Comparison of ENCODE assay signal across 23 cellular contexts in the genomic region with DNA sequence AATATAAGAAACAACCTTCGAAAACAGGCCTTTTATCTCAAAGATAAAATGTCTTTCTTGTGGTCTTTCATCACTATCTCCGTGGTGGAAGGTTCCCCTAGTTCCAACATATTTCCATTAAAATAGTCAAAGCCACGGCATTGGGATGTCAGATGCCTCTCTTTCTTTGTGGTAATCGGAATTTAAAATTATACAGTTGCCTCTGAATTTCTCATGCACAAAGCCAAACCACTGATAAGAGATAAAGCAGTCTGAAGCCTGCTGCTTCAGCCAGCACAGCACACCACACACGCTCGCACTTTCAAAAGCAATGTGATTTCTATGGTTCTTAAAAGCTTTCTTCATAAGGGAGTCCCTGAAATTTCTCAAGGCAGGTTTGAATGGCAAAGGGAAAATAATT.
"Had no signal": no experiment of that assay in that cellular context is flagged by ENCODE, and none has a peak within 500 bp of the region (broad histone marks: within the 10 kb centered on the region; RNA-seq: fewer than 3 reads in every experiment).

No MANE protein-coding gene starts in this region.

- H3K9me3 Mint-ChIP-seq: mesothelial cell of epicardium; naive B cell; natural killer cell; nephron progenitor cell; stimulated activated naive B cell treated with anti-CD40 and anti-IgM and Interleukin-4, amounts not matched to agents 10 μg/mL and 1 μg/mL and 100 μg/mL, for 72 hours; stimulated activated naive CD8-positive, alpha-beta T cell treated with anti-CD3 and anti-CD28 coated beads, Interleukin-15, Interleukin-2, amounts not matched to agents 100 ng/mL and 50 ng/mL, for 24 hours had no signal

- ATAC-seq: natural killer cell; right lobe of liver; stimulated activated naive B cell treated with anti-CD40 and anti-IgM and Interleukin-4, amounts not matched to agents 10 μg/mL and 1 μg/mL and 100 μg/mL, for 72 hours; upper lobe of right lung had no signal

- H3K36me3 ChIP-seq: left ventricle myocardium inferior, ovary, right atrium auricular region, right lobe of liver, suprapubic skin, thoracic aorta, upper lobe of right lung had no signal

- H3K27me3 Mint-ChIP-seq: progenitor cell of endocrine pancreas had no signal

- DNase-seq: islet precursor cell; left ventricle myocardium inferior; mesendoderm; naive B cell; natural killer cell; nephron progenitor cell; ovary; right lobe of liver; stimulated activated CD4-positive, alpha-beta T cell treated with anti-CD3 and anti-CD28 coated beads, Interleukin-12 subunit alpha, Interleukin-12 subunit beta, amount 100 ng/mL, for 4 hours; stimulated activated CD4-positive, alpha-beta T cell treated with anti-CD3 and anti-CD28 coated beads, Interleukin-15, amount 100 ng/mL, for 24 hours; stimulated activated CD4-positive, alpha-beta T cell treated with anti-CD3 and anti-CD28 coated beads, Interleukin-2, amount 100 ng/mL, for 24 hours; stimulated activated CD4-positive, alpha-beta T cell treated with anti-CD3 and anti-CD28 coated beads, Interleukin-4, amount 100 ng/mL, for 1 hour; stimulated activated naive B cell treated with anti-CD40 and anti-IgM and Interleukin-4, amounts not matched to agents 10 μg/mL and 1 μg/mL and 100 μg/mL, for 72 hours; tibial artery; trophoblast cell; upper lobe of right lung had no signal

- H3K27me3 ChIP-seq: ovary, right atrium auricular region, right lobe of liver, suprapubic skin, tibial artery, upper lobe of right lung had no signal

- H3K27ac Mint-ChIP-seq: mesothelial cell of epicardium; natural killer cell; nephron progenitor cell; progenitor cell of endocrine pancreas; stimulated activated naive B cell treated with anti-CD40 and anti-IgM and Interleukin-4, amounts not matched to agents 10 μg/mL and 1 μg/mL and 100 μg/mL, for 72 hours; stimulated activated naive CD8-positive, alpha-beta T cell treated with anti-CD3 and anti-CD28 coated beads, Interleukin-15, Interleukin-2, amounts not matched to agents 100 ng/mL and 50 ng/mL, for 24 hours had no signal

- H3K9me3 ChIP-seq: left ventricle myocardium inferior, ovary, right atrium auricular region, right lobe of liver, thoracic aorta, tibial artery, upper lobe of right lung had no signal

- H3K27ac ChIP-seq: left ventricle myocardium inferior, ovary, right lobe of liver, suprapubic skin, thoracic aorta, tibial artery, upper lobe of right lung had no signal

- H3K4me1 ChIP-seq: right atrium auricular region, right lobe of liver, suprapubic skin, tibial artery, upper lobe of right lung had no signal

- H3K4me3 ChIP-seq: left ventricle myocardium inferior, lung, ovary, right atrium auricular region, right lobe of liver, suprapubic skin, thoracic aorta, tibial artery, upper lobe of right lung had no signal

- H3K36me3 Mint-ChIP-seq: mesothelial cell of epicardium; naive B cell; natural killer cell; stimulated activated naive B cell treated with anti-CD40 and anti-IgM and Interleukin-4, amounts not matched to agents 10 μg/mL and 1 μg/mL and 100 μg/mL, for 72 hours had no signal

- H3K4me3 Mint-ChIP-seq: mesothelial cell of epicardium; naive B cell; natural killer cell; nephron progenitor cell; stimulated activated naive B cell treated with anti-CD40 and anti-IgM and Interleukin-4, amounts not matched to agents 10 μg/mL and 1 μg/mL and 100 μg/mL, for 72 hours; stimulated activated naive CD8-positive, alpha-beta T cell treated with anti-CD3 and anti-CD28 coated beads, Interleukin-15, Interleukin-2, amounts not matched to agents 100 ng/mL and 50 ng/mL, for 24 hours had no signal

- H3K4me1 Mint-ChIP-seq: naive B cell; natural killer cell; nephron progenitor cell; stimulated activated naive B cell treated with anti-CD40 and anti-IgM and Interleukin-4, amounts not matched to agents 10 μg/mL and 1 μg/mL and 100 μg/mL, for 72 hours had no signal
